In the genomic region with DNA sequence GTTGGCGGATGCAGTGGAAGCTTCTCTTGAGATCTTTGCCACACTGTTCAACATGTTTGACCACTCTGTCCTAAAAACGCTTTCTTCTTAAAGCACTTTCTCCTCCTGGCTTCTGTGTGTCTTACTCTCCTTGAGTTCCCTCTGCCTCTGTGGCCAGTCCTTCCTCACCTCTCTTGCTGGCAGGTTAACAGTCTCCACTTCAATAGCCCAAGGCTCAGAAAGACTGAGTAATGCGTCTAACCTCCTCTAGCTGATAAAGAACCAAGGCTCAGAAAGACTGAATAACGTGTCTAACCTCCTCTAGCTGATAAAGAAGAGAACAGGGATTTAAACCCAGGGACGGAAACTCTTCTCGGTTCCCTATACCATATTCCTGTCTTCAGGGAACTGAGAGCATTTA, we compare ENCODE assay signal across 1 cellular context.
A peak's percentile ranks its signal among the peaks of the same experiment; 100 is the strongest.
TF ChIP-seq lines count a peak whose summit lies in the region.

No MANE protein-coding gene starts in this region.

TF ChIP-seq in K562, 482 proteins besides CTCF, POLR2A, EP300 and RAD21 (continued from another document):
- TF ChIP-seq, protein P1, sequence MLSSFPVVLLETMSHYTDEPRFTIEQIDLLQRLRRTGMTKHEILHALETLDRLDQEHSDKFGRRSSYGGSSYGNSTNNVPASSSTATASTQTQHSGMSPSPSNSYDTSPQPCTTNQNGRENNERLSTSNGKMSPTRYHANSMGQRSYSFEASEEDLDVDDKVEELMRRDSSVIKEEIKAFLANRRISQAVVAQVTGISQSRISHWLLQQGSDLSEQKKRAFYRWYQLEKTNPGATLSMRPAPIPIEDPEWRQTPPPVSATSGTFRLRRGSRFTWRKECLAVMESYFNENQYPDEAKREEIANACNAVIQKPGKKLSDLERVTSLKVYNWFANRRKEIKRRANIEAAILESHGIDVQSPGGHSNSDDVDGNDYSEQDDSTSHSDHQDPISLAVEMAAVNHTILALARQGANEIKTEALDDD (IDR thresholded peaks at IDR 0.05), result peak; percentile 94
- TF ChIP-seq NEUROD1 (IDR thresholded peaks at IDR 0.05; ENCODE audit: borderline replicate concordance, low read depth, low read length, partially characterized antibody) (no peak), ZNF75A (CRISPR knock-in tag; IDR thresholded peaks at IDR 0.05) (no peak), EP400 (IDR thresholded peaks at IDR 0.05) (no peak), MCM7 (IDR thresholded peaks at IDR 0.05) (no peak), ZNF583 (CRISPR knock-in tag; IDR thresholded peaks at IDR 0.05) (no peak), SMAD3 (CRISPR knock-in tag; conservative IDR thresholded peaks at IDR 0.05) (no peak)
